ENCODE assay signal across 11 cellular contexts in the genomic region with DNA sequence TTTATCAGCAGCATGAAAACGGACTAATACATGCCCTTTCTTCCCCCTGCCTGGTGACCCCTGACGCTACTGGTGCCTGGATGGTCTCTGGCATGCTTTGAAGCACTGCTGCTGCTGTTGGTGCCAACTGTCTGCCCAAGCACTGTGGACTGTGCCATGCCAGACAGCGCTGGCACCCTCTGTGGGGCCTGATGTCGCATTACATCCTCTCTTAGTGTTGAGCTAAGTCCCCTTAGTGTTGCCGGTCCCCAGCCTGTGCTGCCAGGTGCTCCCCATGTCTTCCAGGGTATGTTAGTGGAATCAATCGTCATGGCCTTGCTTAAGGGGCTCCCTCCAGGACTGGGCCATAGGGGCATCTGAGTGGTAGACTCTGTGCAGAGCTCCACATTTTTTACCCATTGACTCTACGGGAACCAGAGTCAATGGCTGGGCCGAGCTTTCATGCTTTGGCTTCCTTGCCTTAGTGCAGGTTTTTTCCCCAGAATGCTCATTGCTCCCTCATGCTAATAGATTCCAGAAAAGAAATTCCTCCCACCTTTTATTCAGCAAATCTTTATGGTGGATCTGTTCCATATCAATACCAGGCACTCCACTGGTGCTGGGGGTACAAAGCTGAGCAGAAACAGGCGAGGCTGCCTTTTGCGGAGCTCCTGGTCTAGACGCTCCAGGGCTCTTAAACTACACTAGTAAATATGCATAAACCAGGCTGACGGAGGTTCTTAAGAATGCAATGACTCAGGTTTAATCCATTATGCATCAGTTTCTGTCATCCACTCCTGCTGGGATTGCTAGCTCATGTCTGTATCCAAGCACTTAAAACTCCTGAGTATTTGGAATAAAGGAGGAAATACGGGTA. TPM values are rescaled to one million over a fixed set of nuclear protein-coding genes. Genes with fewer than 3 reads are reported as not detected.
A peak's percentile ranks its signal among the peaks of the same experiment; 100 is the strongest.
DNase-seq lines count a peak whose midpoint lies in the region; ATAC-seq and TF ChIP-seq lines count a peak whose summit lies in the region.
"Had no signal": no experiment of that assay in that cellular context is flagged by ENCODE, and none has a peak within 500 bp of the region (broad histone marks: within the 10 kb centered on the region; RNA-seq: fewer than 3 reads in every experiment).

No MANE protein-coding gene starts in this region.

- no peak overlapping the region for H3K4me2 ChIP-seq in GM23338

- no peaks in the 10 kb centered on the region for H3K79me2 ChIP-seq in GM23338 (replicated peaks; ENCODE audit: insufficient read depth)

- H3K36me3 ChIP-seq in GM23338 (ENCODE audit: insufficient read depth) (no peaks in the 10 kb centered on the region), SK-N-MC (ENCODE audit: insufficient read depth, low read length) (no peaks in the 10 kb centered on the region)
- H3K36me3 ChIP-seq: gastrocnemius medialis had no signal

- H3K9me2 ChIP-seq in GM23338 (ENCODE audit: insufficient read depth): no peaks in the 10 kb centered on the region

- no peaks in the 10 kb centered on the region for H3K36me3 Mint-ChIP-seq in GM23338 (ENCODE audit: low read depth)

- no peaks in the 10 kb centered on the region for H3K4me1 ChIP-seq in GM23338 (ENCODE audit: insufficient read depth)

- peak; percentile 71 for DNase-seq in GM23338 (ENCODE audit: low spot score)
- peak; percentile 93 for DNase-seq in SK-N-MC (ENCODE audit: low read depth, low spot score)
- DNase-seq in fibroblast of the aortic adventitia (ENCODE audit: low read depth): peak; percentile 96
- peak; percentile 83 for DNase-seq in pulmonary artery endothelial cell (ENCODE audit: low read depth, low spot score)
- no peak for DNase-seq in stimulated activated CD4-positive, alpha-beta T cell treated with anti-CD3 and anti-CD28 coated beads, Interleukin-2, amount 100 ng/mL, for 24 hours
- no peak for DNase-seq in DMS79 treated with DMSO at 0.1 percent for 48 hours (lab: John Stamatoyannopoulos, UW)
- DNase-seq: gastrocnemius medialis, psoas muscle had no signal

- no peak overlapping the region for H3K4me3 Mint-ChIP-seq in GM23338
- H3K4me3 Mint-ChIP-seq: T-helper 1 cell treated with Interleukin-12 subunit alpha and Interleukin-12 subunit beta and Interleukin-4 antibody, amounts not matched to agents 30 μg/mL and 1 μg/mL, for 36 hours had no signal

- H3K27ac ChIP-seq in GM23338 (ENCODE audit: low read depth) (no peak overlapping the region), SK-N-MC (peak overlapping the region; percentile 87)
- H3K27ac ChIP-seq: gastrocnemius medialis, psoas muscle had no signal

- H3K27ac Mint-ChIP-seq in GM23338: peak overlapping the region; percentile 83; the same call in 1 of the 2 replicates
- H3K27ac Mint-ChIP-seq: T-helper 1 cell treated with Interleukin-12 subunit alpha and Interleukin-12 subunit beta and Interleukin-4 antibody, amounts not matched to agents 30 μg/mL and 1 μg/mL, for 36 hours had no signal

- H3K4me1 Mint-ChIP-seq in GM23338: peaks cover 6% of the 10 kb centered on the region; the same call in 2 of the 3 replicates

- H4K20me1 ChIP-seq in GM23338 (replicated peaks; ENCODE audit: insufficient read depth): no peaks in the 10 kb centered on the region

- no peaks in the 10 kb centered on the region for H3K27me3 ChIP-seq in GM23338 (ENCODE audit: insufficient read depth)
- H3K27me3 ChIP-seq: gastrocnemius medialis had no signal

- H3K9me3 ChIP-seq in SK-N-MC (ENCODE audit: low read depth, low read length): no peaks in the 10 kb centered on the region
- H3K9me3 ChIP-seq: gastrocnemius medialis, psoas muscle had no signal

- H3K27me3 Mint-ChIP-seq in GM23338 (ENCODE audit: insufficient read depth, low read depth, poor library complexity): peaks cover 2% of the 10 kb centered on the region

- H3K4me3 ChIP-seq in GM23338: no peak overlapping the region
- H3K4me3 ChIP-seq in SK-N-MC: peak overlapping the region; percentile 25; the same call in 1 of the 2 replicates
- no peak overlapping the region for H3K4me3 ChIP-seq in fibroblast of the aortic adventitia (ENCODE audit: low read depth, low read length)
- H3K4me3 ChIP-seq: gastrocnemius medialis, psoas muscle had no signal

- H3K9me3 Mint-ChIP-seq in GM23338: no peaks in the 10 kb centered on the region
- H3K9me3 Mint-ChIP-seq: T-helper 1 cell treated with Interleukin-12 subunit alpha and Interleukin-12 subunit beta and Interleukin-4 antibody, amounts not matched to agents 30 μg/mL and 1 μg/mL, for 36 hours had no signal

- H3K9ac ChIP-seq in SK-N-MC (ENCODE audit: insufficient read length): no peak overlapping the region

- ATAC-seq in GM23338: peak; percentile 67
- no peak for ATAC-seq in HG03460 (IDR thresholded peaks at IDR 0.05; ENCODE audit: unreplicated experiment)
- ATAC-seq in GM18867 (IDR thresholded peaks at IDR 0.05; ENCODE audit: unreplicated experiment): no peak
- ATAC-seq: gastrocnemius medialis, psoas muscle had no signal

- TF ChIP-seq CTCF in GM23338 (conservative IDR thresholded peaks at IDR 0.05; ENCODE audit: low read depth in 2 of 2) (peak in 1 of 2 experiments; percentile 22; a peak in 2 of 4 replicates), fibroblast of the aortic adventitia (IDR thresholded peaks at IDR 0.05; ENCODE audit: insufficient read depth, low read length) (no peak)

- H2AFZ ChIP-seq in GM23338: no peak overlapping the region

- H3F3A ChIP-seq in GM23338 (replicated peaks; ENCODE audit: low read depth): no peaks in the 10 kb centered on the region

TF ChIP-seq in GM23338, 12 proteins besides CTCF, POLR2A, EP300 and RAD21 (continues in another document):
- TF ChIP-seq CREB1 (CRISPR knock-in tag; IDR thresholded peaks at IDR 0.05; ENCODE audit: low read depth): no peak
- no peak for TF ChIP-seq EZH2phosphoT487 (IDR thresholded peaks at IDR 0.05; ENCODE audit: unreplicated experiment)
- no peak for TF ChIP-seq ZNF331 (CRISPR knock-in tag; IDR thresholded peaks at IDR 0.05; ENCODE audit: low read depth)
- TF ChIP-seq, protein P1, sequence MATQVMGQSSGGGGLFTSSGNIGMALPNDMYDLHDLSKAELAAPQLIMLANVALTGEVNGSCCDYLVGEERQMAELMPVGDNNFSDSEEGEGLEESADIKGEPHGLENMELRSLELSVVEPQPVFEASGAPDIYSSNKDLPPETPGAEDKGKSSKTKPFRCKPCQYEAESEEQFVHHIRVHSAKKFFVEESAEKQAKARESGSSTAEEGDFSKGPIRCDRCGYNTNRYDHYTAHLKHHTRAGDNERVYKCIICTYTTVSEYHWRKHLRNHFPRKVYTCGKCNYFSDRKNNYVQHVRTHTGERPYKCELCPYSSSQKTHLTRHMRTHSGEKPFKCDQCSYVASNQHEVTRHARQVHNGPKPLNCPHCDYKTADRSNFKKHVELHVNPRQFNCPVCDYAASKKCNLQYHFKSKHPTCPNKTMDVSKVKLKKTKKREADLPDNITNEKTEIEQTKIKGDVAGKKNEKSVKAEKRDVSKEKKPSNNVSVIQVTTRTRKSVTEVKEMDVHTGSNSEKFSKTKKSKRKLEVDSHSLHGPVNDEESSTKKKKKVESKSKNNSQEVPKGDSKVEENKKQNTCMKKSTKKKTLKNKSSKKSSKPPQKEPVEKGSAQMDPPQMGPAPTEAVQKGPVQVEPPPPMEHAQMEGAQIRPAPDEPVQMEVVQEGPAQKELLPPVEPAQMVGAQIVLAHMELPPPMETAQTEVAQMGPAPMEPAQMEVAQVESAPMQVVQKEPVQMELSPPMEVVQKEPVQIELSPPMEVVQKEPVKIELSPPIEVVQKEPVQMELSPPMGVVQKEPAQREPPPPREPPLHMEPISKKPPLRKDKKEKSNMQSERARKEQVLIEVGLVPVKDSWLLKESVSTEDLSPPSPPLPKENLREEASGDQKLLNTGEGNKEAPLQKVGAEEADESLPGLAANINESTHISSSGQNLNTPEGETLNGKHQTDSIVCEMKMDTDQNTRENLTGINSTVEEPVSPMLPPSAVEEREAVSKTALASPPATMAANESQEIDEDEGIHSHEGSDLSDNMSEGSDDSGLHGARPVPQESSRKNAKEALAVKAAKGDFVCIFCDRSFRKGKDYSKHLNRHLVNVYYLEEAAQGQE (IDR thresholded peaks at IDR 0.05; ENCODE audit: unreplicated experiment): no peak
- TF ChIP-seq NANOG (IDR thresholded peaks at IDR 0.05; ENCODE audit: borderline replicate concordance): no peak

RNA-seq across cellular contexts. Expression of a gene that starts 21.8 kb away (rescaled TPM):
- 0.04 TPM in 1 of 2 replicates, not detected in the other for total RNA-seq in GM23338 (2014; rRNA removed; shearing (Covaris generic))
- not detected in 2 replicates for polyA plus RNA-seq in GM23338 (2016; fragmentation: Nextera tagmentation; extraction: Ambion mirVana)
- total RNA-seq in fibroblast of the aortic adventitia (ENCODE audit: low replicate concordance) (0.08 and 0.09 TPM in 2 replicates), pulmonary artery endothelial cell (2.4 and 3.2 TPM in 2 replicates)

RNA-seq across cellular contexts. Expression of a gene that starts 35.3 kb away (rescaled TPM):
- total RNA-seq in GM23338 (2014; rRNA removed; shearing (Covaris generic)): 0.03 and 0.04 TPM in 2 replicates
- polyA plus RNA-seq in GM23338 (2016; fragmentation: Nextera tagmentation; extraction: Ambion mirVana): 0.03 and 0.05 TPM in 2 replicates
- total RNA-seq in fibroblast of the aortic adventitia (ENCODE audit: low replicate concordance) (0.09 and 0.16 TPM in 2 replicates), pulmonary artery endothelial cell (0.07 and 0.11 TPM in 2 replicates)

Comparison
In these comparisons a context has a peak if more than half of its experiments do, and no peak if none do; other contexts are left out.
1. DNase-seq: peak in GM23338 (single experiment), SK-N-MC (single experiment), fibroblast of the aortic adventitia (single experiment) and pulmonary artery endothelial cell (single experiment); none in stimulated activated CD4-positive, alpha-beta T cell treated with anti-CD3 and anti-CD28 coated beads, Interleukin-2, amount 100 ng/mL, for 24 hours (0 of 2) and DMS79 treated with DMSO at 0.1 percent for 48 hours (single experiment).